In the genomic region with DNA sequence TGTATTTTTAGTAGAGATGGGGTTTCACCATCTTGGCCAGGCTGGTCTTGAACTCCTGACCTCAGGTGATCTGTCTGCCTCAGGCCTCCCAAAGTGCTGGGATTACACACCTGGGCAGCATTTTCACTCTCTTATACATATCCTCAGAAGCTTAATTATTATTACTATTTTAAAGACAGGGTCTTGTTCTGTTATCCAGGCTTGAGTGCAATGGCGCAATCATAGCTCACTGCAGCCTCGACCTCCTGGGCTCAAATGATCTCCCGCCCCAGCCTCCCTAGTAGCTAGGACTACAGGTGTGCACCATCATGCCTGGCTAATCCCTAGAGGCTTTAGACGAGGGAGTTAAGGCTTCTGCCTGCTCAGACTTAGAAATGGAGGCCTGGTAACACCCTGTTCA, we compare ENCODE assay signal across 24 cellular contexts. TPM values are rescaled to one million over a fixed set of nuclear protein-coding genes. Genes with fewer than 3 reads are reported as not detected.
"Had no signal": no experiment of that assay in that cellular context is flagged by ENCODE, and none has a peak within 500 bp of the region (broad histone marks: within the 10 kb centered on the region; RNA-seq: fewer than 3 reads in every experiment).

No MANE protein-coding gene starts in this region.

- H3K36me3 Mint-ChIP-seq: activated naive CD8-positive, alpha-beta T cell; naive thymus-derived CD8-positive, alpha-beta T cell had no signal

- H3K9me3 ChIP-seq: adrenal gland, ascending aorta, breast epithelium, heart right ventricle, lower lobe of right lung, spleen, testis, upper lobe of right lung had no signal

- H3K4me1 Mint-ChIP-seq: activated T-helper 17 cell treated with anti-CD3 and anti-CD28 coated beads, Interleukin-2, amount 50 U/mL, for 72 hours had no signal

- H3K4me3 ChIP-seq: adrenal gland, ascending aorta, breast epithelium, coronary artery, heart right ventricle, lower lobe of right lung, spleen, testis, upper lobe of right lung had no signal

- ATAC-seq: activated T-helper 17 cell treated with anti-CD3 and anti-CD28 coated beads, Interleukin-2, amount 50 U/mL, for 72 hours; heart right ventricle; lower lobe of right lung; naive thymus-derived CD8-positive, alpha-beta T cell; upper lobe of right lung had no signal

- H3K4me3 Mint-ChIP-seq: activated naive CD8-positive, alpha-beta T cell; activated T-helper 17 cell treated with anti-CD3 and anti-CD28 coated beads, Interleukin-2, amount 50 U/mL, for 72 hours; endodermal cell; naive thymus-derived CD8-positive, alpha-beta T cell had no signal

- H3K9me3 Mint-ChIP-seq: activated T-helper 17 cell treated with anti-CD3 and anti-CD28 coated beads, Interleukin-2, amount 50 U/mL, for 72 hours; endodermal cell; naive thymus-derived CD8-positive, alpha-beta T cell had no signal

- H3K27ac ChIP-seq: ascending aorta, breast epithelium, epithelial cell of prostate, lower lobe of right lung, testis, upper lobe of right lung had no signal

- H3K27ac Mint-ChIP-seq: activated naive CD8-positive, alpha-beta T cell; activated T-helper 17 cell treated with anti-CD3 and anti-CD28 coated beads, Interleukin-2, amount 50 U/mL, for 72 hours; naive thymus-derived CD8-positive, alpha-beta T cell; progenitor cell of endocrine pancreas had no signal

- H3K27me3 Mint-ChIP-seq: activated naive CD8-positive, alpha-beta T cell had no signal

- DNase-seq: activated CD4-positive, alpha-beta T cell treated with anti-CD3 and anti-CD28 coated beads for 1 hour; activated T-cell treated with anti-CD3 and anti-CD28 coated beads, Interleukin-2, amount 50 U/mL, for 1 hour; adrenal gland; cerebellar nuclear complex; endodermal cell; heart right ventricle; islet precursor cell; lower lobe of right lung; naive thymus-derived CD8-positive, alpha-beta T cell; retina; spleen; stimulated activated CD4-positive, alpha-beta T cell treated with anti-CD3 and anti-CD28 coated beads, Interleukin-4, amount 100 ng/mL, for 1 hour; stimulated activated naive CD4-positive, alpha-beta T cell; T-helper 1 cell; testis; upper lobe of right lung had no signal

- FAIRE-seq: TTC549 had no signal

- H3K27me3 ChIP-seq: adrenal gland, ascending aorta, breast epithelium, heart right ventricle, testis, upper lobe of right lung had no signal

- H3K36me3 ChIP-seq: adrenal gland, ascending aorta, breast epithelium, heart right ventricle, lower lobe of right lung, spleen, upper lobe of right lung had no signal

RNA-seq across cellular contexts. Expression of gene UNC5B, which starts 26.3 kb away (rescaled TPM):
- total RNA-seq: naive thymus-derived CD8-positive, alpha-beta T cell had no signal
